In the genomic region with DNA sequence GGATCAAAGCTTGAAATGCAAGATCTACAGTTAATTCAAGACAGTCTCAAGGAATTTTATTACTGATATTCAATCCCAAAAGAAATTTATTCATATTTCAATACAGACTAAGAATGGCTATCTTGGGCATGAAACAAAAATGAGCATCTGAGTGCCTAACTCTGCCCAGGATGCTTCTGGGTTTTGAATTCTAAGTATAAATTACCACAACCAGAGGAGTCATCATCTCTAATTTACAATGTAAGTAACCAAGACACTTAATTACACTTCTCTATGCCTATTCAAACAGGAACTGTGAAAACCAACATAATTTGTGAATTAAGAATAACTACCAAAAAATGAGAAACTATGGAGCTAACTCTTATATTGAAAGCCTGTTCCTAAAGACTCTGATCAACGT, we compare ENCODE assay signal across 22 cellular contexts.
"Had no signal": no experiment of that assay in that cellular context is flagged by ENCODE, and none has a peak within 500 bp of the region (broad histone marks: within the 10 kb centered on the region; RNA-seq: fewer than 3 reads in every experiment).

No MANE protein-coding gene starts in this region.

- DNase-seq: activated CD4-positive, alpha-beta T cell treated with anti-CD3 and anti-CD28 coated beads for 4 hours; activated CD8-positive, alpha-beta memory T cell treated with anti-CD3 and anti-CD28 coated beads, Interleukin-2, amount 50 U/mL, for 48 hours; activated gamma-delta T cell treated with Interleukin-2 at 50 U/mL for 16 hours; amygdala; cerebellar nuclear complex; heart left ventricle; left colon; nephron progenitor cell; pancreas; psoas muscle; spleen; stimulated activated CD4-positive, alpha-beta T cell treated with anti-CD3 and anti-CD28 coated beads, Interleukin-4, amount 100 ng/mL, for 1 hour; stimulated activated naive CD4-positive, alpha-beta T cell treated with Interleukin-2 at 50 U/mL for 16 hours; substantia nigra; T-helper 9 cell; thyroid gland; upper lobe of right lung had no signal

- H3K9me3 ChIP-seq: heart left ventricle, pancreas, psoas muscle, right atrium auricular region, spleen, thyroid gland, upper lobe of right lung had no signal

- H3K9me3 Mint-ChIP-seq: activated T-helper 1 cell treated with anti-CD3 and anti-CD28 coated beads, Interleukin-12 subunit alpha, Interleukin-12 subunit beta, Interleukin-2, Interleukin-4 antibody, amounts not matched to agents 30 ng/mL and 10 ng/mL and 1 ng/mL, durations not matched to agents 14 hours and 24 hours and 36 hours; memory B cell; nephron progenitor cell had no signal

- H3K4me3 ChIP-seq: coronary artery, heart left ventricle, pancreas, psoas muscle, right atrium auricular region, spleen, thyroid gland, upper lobe of right lung had no signal

- H3K27me3 ChIP-seq: heart left ventricle, pancreas, right atrium auricular region, spleen, thyroid gland, upper lobe of right lung had no signal

- H3K36me3 ChIP-seq: heart left ventricle, pancreas, right atrium auricular region, spleen, thyroid gland, upper lobe of right lung had no signal

- H3K27me3 Mint-ChIP-seq: activated naive CD8-positive, alpha-beta T cell; memory B cell had no signal

- ATAC-seq: heart left ventricle, left colon, upper lobe of right lung had no signal

- H3K27ac Mint-ChIP-seq: activated naive CD8-positive, alpha-beta T cell; activated T-helper 1 cell treated with anti-CD3 and anti-CD28 coated beads, Interleukin-12 subunit alpha, Interleukin-12 subunit beta, Interleukin-2, Interleukin-4 antibody, amounts not matched to agents 30 ng/mL and 10 ng/mL and 1 ng/mL, durations not matched to agents 14 hours and 24 hours and 36 hours; memory B cell; nephron progenitor cell had no signal

- H3K27ac ChIP-seq: coronary artery, heart left ventricle, pancreas, psoas muscle, right atrium auricular region, spleen, thyroid gland, upper lobe of right lung had no signal

- H3K4me3 Mint-ChIP-seq: activated naive CD8-positive, alpha-beta T cell; activated T-helper 1 cell treated with anti-CD3 and anti-CD28 coated beads, Interleukin-12 subunit alpha, Interleukin-12 subunit beta, Interleukin-2, Interleukin-4 antibody, amounts not matched to agents 30 ng/mL and 10 ng/mL and 1 ng/mL, durations not matched to agents 14 hours and 24 hours and 36 hours; memory B cell; nephron progenitor cell had no signal
